In the genomic region with DNA sequence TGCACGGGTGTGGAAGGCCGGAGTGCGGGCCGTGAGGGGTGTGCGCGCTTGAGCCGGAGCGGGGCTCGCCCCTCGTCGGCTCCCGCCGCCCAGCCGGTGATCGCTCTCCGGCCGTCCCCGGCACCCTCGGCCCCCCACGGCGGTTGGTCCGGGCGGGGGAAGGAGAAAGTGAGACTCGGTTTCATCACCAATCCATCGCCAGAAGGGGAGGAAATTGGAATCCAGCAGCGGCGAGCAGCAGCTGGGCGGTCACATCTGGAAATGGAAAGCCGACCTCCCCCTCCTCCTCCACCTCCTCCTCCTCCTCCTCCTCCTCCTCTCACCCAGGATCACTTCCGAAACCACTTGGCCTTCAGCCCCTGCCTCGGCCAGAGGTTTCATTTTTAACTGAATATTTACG, we compare ENCODE assay signal across 13 cellular contexts. TPM values are rescaled to one million over a fixed set of nuclear protein-coding genes. Genes with fewer than 3 reads are reported as not detected.
DNase-seq lines count a peak whose midpoint lies in the region; ATAC-seq and TF ChIP-seq lines count a peak whose summit lies in the region.
"Not testable (repeated sequence)": the region's sequence is repeated elsewhere in the genome, so short reads cannot be mapped to it uniquely, and the experiment has no call there.
"Had no signal": no experiment of that assay in that cellular context is flagged by ENCODE, and none has a peak within 500 bp of the region (broad histone marks: within the 10 kb centered on the region; RNA-seq: fewer than 3 reads in every experiment).

No MANE protein-coding gene starts in this region.

- peak overlapping the region; percentile 61 for H3K9ac ChIP-seq in OCI-LY3 (ENCODE audit: low read length)
- not testable (repeated sequence) for H3K9ac ChIP-seq in fibroblast of lung (ENCODE audit: insufficient read depth, low read length); rectal smooth muscle tissue (ENCODE audit: low read length)

- not testable (repeated sequence) for TF ChIP-seq POLR2A in adrenal gland (IDR thresholded peaks at IDR 0.05); uterus (IDR thresholded peaks at IDR 0.05)

- H3K79me2 ChIP-seq in OCI-LY3 (ENCODE audit: low read length); fibroblast of lung (ENCODE audit: control insufficient read depth, insufficient read depth, low read length): not testable (repeated sequence)

- CTCF ChIA-PET in activated CD4-positive, alpha-beta T cell treated with anti-CD3 and anti-CD28 coated beads, Interleukin-2, amount 10 ng/mL, durations not matched to agents 7 days and 5 days (lab: Charles Lee) = not testable (repeated sequence)

- peak overlapping the region; percentile 85 for H3K27ac Mint-ChIP-seq in activated CD4-positive, alpha-beta T cell treated with anti-CD3 and anti-CD28 coated beads, Interleukin-2, amount 10 ng/mL, durations not matched to agents 7 days and 5 days

- intact Hi-C loops in adrenal gland (cut with DNase I); uterus (cut with DNase I; ENCODE audit: low total_unique reads): not testable (repeated sequence)

- H3K36me3 ChIP-seq in OCI-LY3 (replicated peaks; ENCODE audit: low read depth, low read length); adrenal gland (replicated peaks in 1 of 2); fibroblast of lung (ENCODE audit: control insufficient read depth, insufficient read depth, low read length); lung (ENCODE audit: control insufficient read depth in 2 of 2, insufficient read depth in 2 of 2, low read length in 2 of 2); rectal smooth muscle tissue (ENCODE audit: control insufficient read depth, insufficient read depth, low read length); uterus: not testable (repeated sequence)

- H3K4me3 Mint-ChIP-seq in activated CD4-positive, alpha-beta T cell treated with anti-CD3 and anti-CD28 coated beads, Interleukin-2, amount 10 ng/mL, durations not matched to agents 7 days and 5 days = peak overlapping the region; percentile 69

- H4K20me1 ChIP-seq in OCI-LY3 (ENCODE audit: insufficient read depth, low read length); fibroblast of lung (ENCODE audit: control insufficient read depth, extremely low read depth, insufficient read depth, low read length): not testable (repeated sequence)

- not testable (repeated sequence) for H3K36me3 Mint-ChIP-seq in activated CD4-positive, alpha-beta T cell treated with anti-CD3 and anti-CD28 coated beads, Interleukin-2, amount 10 ng/mL, durations not matched to agents 7 days and 5 days (ENCODE audit: low read depth)

- WGBS in adrenal gland, 4 donors = 0% methylated on average over 10 to 11 of the region's 32 CpGs; no CpG with 5 or more reads in 2 of the 4 donors
- WGBS in lung, 2 donors = 0% methylated on average over 5 to 14 of the region's 32 CpGs

- not testable (repeated sequence) for H3K27me3 Mint-ChIP-seq in activated CD4-positive, alpha-beta T cell treated with anti-CD3 and anti-CD28 coated beads, Interleukin-2, amount 10 ng/mL, durations not matched to agents 7 days and 5 days

- H3K4me1 ChIP-seq in OCI-LY3 (ENCODE audit: low read length); adrenal gland (replicated peaks in 1 of 2); fibroblast of lung (ENCODE audit: control insufficient read depth, extremely low read depth, insufficient read depth, low read length); lung (ENCODE audit: control insufficient read depth in 2 of 2, insufficient read depth in 2 of 2, low read length in 2 of 2); rectal smooth muscle tissue (ENCODE audit: control insufficient read depth, insufficient read depth, low read length); uterus: not testable (repeated sequence)

- not testable (repeated sequence) for H3K27me3 ChIP-seq in OCI-LY3 (ENCODE audit: low read depth, low read length); adrenal gland; fibroblast of lung (ENCODE audit: control insufficient read depth, insufficient read depth, low read length); lung (ENCODE audit: control insufficient read depth, insufficient read depth); rectal smooth muscle tissue (ENCODE audit: control insufficient read depth, insufficient read depth, low read length); uterus

- H3K4me1 Mint-ChIP-seq in activated CD4-positive, alpha-beta T cell treated with anti-CD3 and anti-CD28 coated beads, Interleukin-2, amount 10 ng/mL, durations not matched to agents 7 days and 5 days = not testable (repeated sequence)

- H3K27ac ChIP-seq in OCI-LY3 (ENCODE audit: low read length); adrenal gland; fibroblast of lung (ENCODE audit: insufficient read depth, low read length); lung (ENCODE audit: low read depth in 1 of 2, low read length in 1 of 2); rectal smooth muscle tissue (ENCODE audit: low read depth, low read length); uterus: not testable (repeated sequence)

- H3K4me3 ChIP-seq in GM12875 (ENCODE audit: low read depth, low read length) = peak overlapping the region; percentile 49
- peak overlapping the region; percentile 71 for H3K4me3 ChIP-seq in OCI-LY3 (ENCODE audit: low read length)
- H3K4me3 ChIP-seq in adrenal gland, lung, uterus: not testable (repeated sequence)
- H3K4me3 ChIP-seq in fibroblast of lung (replicated peaks in 1 of 4; ENCODE audit: control extremely low read depth in 1 of 4, insufficient read depth in 1 of 4, low read depth in 3 of 4, low read length in 4 of 4) = peak overlapping the region in 3 of 4 experiments; percentile 23 to 48 (median 38)
- H3K4me3 ChIP-seq in rectal smooth muscle tissue (ENCODE audit: low read length) = peak overlapping the region; percentile 37

- peak; percentile 6 for DNase-seq in activated CD4-positive, alpha-beta T cell treated with anti-CD3 and anti-CD28 coated beads, Interleukin-2, amount 10 ng/mL, durations not matched to agents 7 days and 5 days
- DNase-seq in adrenal gland = peak in 6 of 7 donors; percentile 13 to 49 (median 29)
- not testable (repeated sequence) for DNase-seq in fibroblast of lung (ENCODE audit: low read depth in 2 of 2)
- DNase-seq in lung (ENCODE audit: low spot score) = peak; percentile 51
- DNase-seq in uterus = peak; percentile 26 to 65

- not testable (repeated sequence) for ATAC-seq in lung (ENCODE audit: insufficient read depth, low FRiP score)

- POLR2A ChIA-PET in activated CD4-positive, alpha-beta T cell treated with anti-CD3 and anti-CD28 coated beads, Interleukin-2, amount 10 ng/mL, durations not matched to agents 7 days and 5 days (lab: Charles Lee) = not testable (repeated sequence)

- not testable (repeated sequence) for H3K9me3 ChIP-seq in OCI-LY3 (ENCODE audit: insufficient read depth, low read length); adrenal gland (replicated peaks in 1 of 3); fibroblast of lung (ENCODE audit: control insufficient read depth, insufficient read depth, low read depth, low read length); lung (ENCODE audit: control insufficient read depth in 2 of 2, insufficient read depth in 1 of 2, low read length in 1 of 2); uterus

- H3K9me3 Mint-ChIP-seq in activated CD4-positive, alpha-beta T cell treated with anti-CD3 and anti-CD28 coated beads, Interleukin-2, amount 10 ng/mL, durations not matched to agents 7 days and 5 days = not testable (repeated sequence)

- H3K4me2 ChIP-seq in OCI-LY3 (ENCODE audit: low read length); fibroblast of lung (ENCODE audit: extremely low read depth, insufficient read depth, low read length): not testable (repeated sequence)

- H2AFZ ChIP-seq in OCI-LY3 (ENCODE audit: low read depth, low read length); fibroblast of lung (ENCODE audit: low read length): not testable (repeated sequence)

- TF ChIP-seq CTCF in GM12875 (IDR thresholded peaks at IDR 0.05; ENCODE audit: borderline replicate concordance, insufficient read depth, low read depth, low read length); OCI-LY3 (IDR thresholded peaks at IDR 0.05; ENCODE audit: low read depth, low read length); adrenal gland (IDR thresholded peaks at IDR 0.05); fibroblast of lung (conservative IDR thresholded peaks at IDR 0.05 in 1 of 2, IDR thresholded peaks at IDR 0.05 in 1 of 2; ENCODE audit: low read depth in 1 of 2, low read length in 2 of 2); lung (IDR thresholded peaks at IDR 0.05; ENCODE audit: control extremely low read depth, extremely low read depth); uterus (IDR thresholded peaks at IDR 0.05): not testable (repeated sequence)

RNA-seq across cellular contexts. Expression of gene PPIAL4A, which starts 23.3 kb away (rescaled TPM):
- not detected for total RNA-seq in activated CD4-positive, alpha-beta T cell treated with anti-CD3 and anti-CD28 coated beads, Interleukin-2, amount 10 ng/mL, durations not matched to agents 7 days and 5 days
- total RNA-seq in adrenal gland (not detected), fibroblast of lung (not detected in 2 replicates), lung (not detected), uterus (not detected)
- polyA plus RNA-seq in adrenal gland (not detected), fibroblast of lung (not detected in 2 replicates), lung (not detected)
- polyA plus RNA-seq in fibroblast of lung (2012) = not detected in 2 replicates
- not detected in 2 replicates for polyA minus RNA-seq in fibroblast of lung (ENCODE audit: low replicate concordance)
- total RNA-seq: ascending aorta, esophagus mucosa, occipital lobe, thoracic aorta had no signal
- polyA plus RNA-seq: SK-N-SH had no signal
